Comparison of ENCODE assay signal across 8 cellular contexts in the genomic region with DNA sequence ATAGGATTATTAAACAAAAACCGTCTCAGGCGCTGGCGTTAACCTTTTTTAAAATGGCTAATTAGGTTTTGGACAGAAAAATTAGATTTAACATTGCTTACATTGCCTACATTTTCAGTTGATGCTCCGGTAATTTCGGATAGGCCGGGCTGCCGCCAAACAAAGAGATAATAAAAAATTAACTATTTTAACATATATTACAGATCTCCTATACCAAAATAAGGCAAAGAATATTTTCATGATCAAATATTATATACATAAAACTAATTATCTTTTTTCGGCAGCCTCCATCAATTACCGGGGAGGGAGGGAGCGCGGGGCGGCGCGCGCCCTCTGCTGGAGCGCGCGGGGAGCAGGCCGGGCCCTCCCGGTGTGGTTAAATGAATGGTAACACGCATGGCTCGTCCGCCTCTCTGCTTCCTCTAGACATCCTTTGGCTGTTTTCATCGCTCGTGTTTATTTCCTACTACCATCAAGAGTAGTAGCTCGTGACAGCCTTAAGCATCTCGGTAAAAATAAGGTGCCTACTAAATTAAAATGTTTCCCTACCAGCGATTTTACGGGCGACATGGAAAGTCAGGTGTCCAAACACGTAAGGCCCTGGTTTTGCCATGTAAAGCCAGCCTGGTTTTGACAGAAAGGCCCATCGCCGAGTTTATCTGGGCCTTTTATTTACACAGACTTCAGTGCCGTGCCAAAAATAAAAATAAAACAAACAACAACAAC. TPM values are rescaled to one million over a fixed set of nuclear protein-coding genes. Genes with fewer than 3 reads are reported as not detected.
DNase-seq lines count a peak whose midpoint lies in the region; ATAC-seq and TF ChIP-seq lines count a peak whose summit lies in the region.

No MANE protein-coding gene starts in this region.

- DNase-seq in BE2C (peak; percentile 80), T-helper 1 cell (peak in 3 of 5 donors; percentile 31 to 51 (median 33)), astrocyte of the cerebellum (ENCODE audit: low read depth) (no peak), NCI-H2227 treated with DMSO at 0.1 percent for 48 hours (lab: John Stamatoyannopoulos, UW) (no peak)
- peak; percentile 34 to 56 for DNase-seq in stimulated activated CD4-positive, alpha-beta T cell treated with anti-CD3 and anti-CD28 coated beads, Interleukin-1b, Interleukin-23, amount 100 ng/mL, for 4 hours (ENCODE audit: low read depth in 2 of 2)

- in situ Hi-C loops in astrocyte of the cerebellum (cut with HindIII; ENCODE audit: low sequenced_read_pairs): loop anchor here (25.0 kb wide), 2 partner anchors 170 to 595 kb away; no protein-coding TSS in a partner anchor

- WGBS in HUES64: 16% methylated on average over 30 of the region's 34 CpGs

- no peaks in the 10 kb centered on the region for H3K27me3 ChIP-seq in BE2C
- H3K27me3 ChIP-seq in HUES64 (ENCODE audit: insufficient read depth, low read length): peaks cover 96% of the 10 kb centered on the region
- peaks cover 97% of the 10 kb centered on the region for H3K27me3 ChIP-seq in iPS-18a (ENCODE audit: control insufficient read depth, insufficient read depth, low read length)

- no peak overlapping the region for H3K27ac ChIP-seq in HUES64 (ENCODE audit: low read depth, low read length)
- no peak overlapping the region for H3K27ac ChIP-seq in iPS-18a (ENCODE audit: low read length)

- H3K36me3 ChIP-seq in BE2C: peaks cover 41% of the 10 kb centered on the region
- H3K36me3 ChIP-seq in HUES64 (ENCODE audit: insufficient read depth, low read length): no peaks in the 10 kb centered on the region
- no peaks in the 10 kb centered on the region for H3K36me3 ChIP-seq in iPS-18a (ENCODE audit: control insufficient read depth, low read depth, low read length)

- H3K9me3 ChIP-seq in BE2C: no peaks in the 10 kb centered on the region
- H3K9me3 ChIP-seq in HUES64 (ENCODE audit: insufficient read depth, low read depth, low read length): no peaks in the 10 kb centered on the region
- H3K9me3 ChIP-seq in iPS-18a (ENCODE audit: control insufficient read depth, low read depth, low read length): peaks cover 3% of the 10 kb centered on the region

- TF ChIP-seq CTCF in BE2C (IDR thresholded peaks at IDR 0.05; ENCODE audit: low read depth, low read length): peak; percentile 97
- TF ChIP-seq CTCF in astrocyte of the cerebellum (IDR thresholded peaks at IDR 0.05; ENCODE audit: low read depth, low read length, missing control alignments): peak; percentile 99

- no peak overlapping the region for H3K9ac ChIP-seq in HUES64 (ENCODE audit: low read depth, low read length)
- no peak overlapping the region for H3K9ac ChIP-seq in iPS-18a (ENCODE audit: low read length)

- H3K4me3 ChIP-seq in BE2C (ENCODE audit: low read depth, low read length): peak overlapping the region; percentile 86
- H3K4me3 ChIP-seq in HUES64 (ENCODE audit: low read length): peak overlapping the region; percentile 36; the same call in 1 of the 2 replicates
- peak overlapping the region; percentile 4 for H3K4me3 ChIP-seq in astrocyte of the cerebellum (ENCODE audit: low read depth, low read length)
- H3K4me3 ChIP-seq in iPS-18a (ENCODE audit: low read length): peak overlapping the region; percentile 33

- H3K4me1 ChIP-seq in BE2C (peaks cover 36% of the 10 kb centered on the region), HUES64 (ENCODE audit: insufficient read depth, low read length) (peaks cover 28% of the 10 kb centered on the region; the same call in 1 of the 2 replicates), iPS-18a (ENCODE audit: control insufficient read depth, low read depth, low read length) (peaks cover 15% of the 10 kb centered on the region)

- peak; percentile 54 for ATAC-seq in GM19324 (IDR thresholded peaks at IDR 0.05; ENCODE audit: low FRiP score, unreplicated experiment)

RNA-seq across cellular contexts. Expression of a gene that starts 52.4 kb away (rescaled TPM):
- 59.0 TPM for polyA plus RNA-seq in BE2C (2012; ENCODE audit: insufficient read depth, insufficient read length, low read depth)
- 53.9 TPM for polyA plus RNA-seq in HUES64 (2013, experiment 1 of 2)
- polyA plus RNA-seq in HUES64 (2013, experiment 2 of 2): 50.0 TPM

Comparison
In these comparisons a context has a peak if more than half of its experiments do, and no peak if none do; other contexts are left out.
1. DNase-seq: peak in BE2C (single experiment), T-helper 1 cell (3 of 5) and stimulated activated CD4-positive, alpha-beta T cell treated with anti-CD3 and anti-CD28 coated beads, Interleukin-1b, Interleukin-23, amount 100 ng/mL, for 4 hours (2 of 2); none in astrocyte of the cerebellum (single experiment) and NCI-H2227 treated with DMSO at 0.1 percent for 48 hours (single experiment).
2. H3K4me3 ChIP-seq: peak in every context shown above with its lines; median percentile 86 in BE2C; 36 in HUES64; 33 in iPS-18a; 4 in astrocyte of the cerebellum.